In genomic region chr2:227406177-227407031, GRCh38 we compare ENCODE assay signal across 8 cellular contexts. TPM values are rescaled to one million over a fixed set of nuclear protein-coding genes. Genes with fewer than 3 reads are reported as not detected.
DNase-seq lines count a peak whose midpoint lies in the region; ATAC-seq and TF ChIP-seq lines count a peak whose summit lies in the region.

No MANE protein-coding gene starts in this region.

- intact Hi-C loops in dendritic cell treated with granulocyte-macrophage colony-stimulating factor and Interleukin-4, amounts not matched to agents 40 ng/mL and 50 ng/mL, for 4 days (cut with micrococcal nuclease), result loop anchor here (1.0 to 5.0 kb wide), 3 partner anchors 9 to 66 kb away; partner anchors contain the start of gene AGFG1

- H3K9me3 ChIP-seq in BE2C (no peaks in the 10 kb centered on the region), Peyer's patch (no peaks in the 10 kb centered on the region), liver (ENCODE audit: control insufficient read depth in 4 of 4, low read length in 3 of 4) (no peaks in the 10 kb centered on the region)

- peak overlapping the region in 2 of 4 donors; percentile 8 to 52 for H3K27ac ChIP-seq in Peyer's patch
- H3K27ac ChIP-seq in liver (ENCODE audit: low read depth in 1 of 2, low read length in 2 of 2), result peak overlapping the region; percentile 46 to 85
- peak overlapping the region; percentile 63 for H3K27ac ChIP-seq in temporal lobe (ENCODE audit: low read depth, low read length)

- H3K9ac ChIP-seq in liver (ENCODE audit: low read depth in 1 of 2, low read length in 2 of 2), result no peak overlapping the region

- ATAC-seq in GM18870 (IDR thresholded peaks at IDR 0.05; ENCODE audit: unreplicated experiment), result peak; percentile 44

- H3K27me3 ChIP-seq in BE2C, result no peaks in the 10 kb centered on the region
- no peaks in the 10 kb centered on the region for H3K27me3 ChIP-seq in Peyer's patch
- H3K27me3 ChIP-seq in liver (ENCODE audit: control insufficient read depth in 4 of 4, insufficient read depth in 4 of 4, low read length in 3 of 4), result no peaks in the 10 kb centered on the region

- no peak overlapping the region for H3K4me3 ChIP-seq in BE2C (ENCODE audit: low read depth, low read length)
- H3K4me3 ChIP-seq in Peyer's patch, result no peak overlapping the region
- H3K4me3 ChIP-seq in liver (ENCODE audit: low read depth in 1 of 3, low read length in 3 of 3), result no peak overlapping the region

- TF ChIP-seq POLR2A in Peyer's patch (IDR thresholded peaks at IDR 0.05), result no peak

- H3K36me3 ChIP-seq in BE2C, result no peaks in the 10 kb centered on the region
- no peaks in the 10 kb centered on the region for H3K36me3 ChIP-seq in Peyer's patch
- H3K36me3 ChIP-seq in liver (ENCODE audit: control insufficient read depth in 4 of 4, insufficient read depth in 3 of 4, low read depth in 1 of 4, low read length in 3 of 4), result no peaks in the 10 kb centered on the region

- peaks cover 49% of the 10 kb centered on the region for H3K4me1 Mint-ChIP-seq in dendritic cell treated with granulocyte-macrophage colony-stimulating factor and Interleukin-4, amounts not matched to agents 40 ng/mL and 50 ng/mL, for 4 days (ENCODE audit: low read depth)

- TF ChIP-seq CTCF in BE2C (IDR thresholded peaks at IDR 0.05; ENCODE audit: low read depth, low read length) (peak; percentile 89), Peyer's patch (IDR thresholded peaks at IDR 0.05) (peak in 4 of 6 experiments; percentile 45 to 86 (median 82)), liver (IDR thresholded peaks at IDR 0.05; ENCODE audit: low read depth, low read length, missing input control) (peak; percentile 74)

- 3% methylated on average over 7 of the region's 7 CpGs for WGBS in liver

- peaks cover 3% of the 10 kb centered on the region for H3K27me3 Mint-ChIP-seq in dendritic cell treated with granulocyte-macrophage colony-stimulating factor and Interleukin-4, amounts not matched to agents 40 ng/mL and 50 ng/mL, for 4 days

- peak; percentile 95 for TF ChIP-seq RAD21 in Ishikawa (IDR thresholded peaks at IDR 0.05; ENCODE audit: low read depth)
- TF ChIP-seq RAD21 in liver (IDR thresholded peaks at IDR 0.05), result peak; percentile 98

- H3K4me1 ChIP-seq in BE2C (no peaks in the 10 kb centered on the region), Peyer's patch (peaks cover 0 to 17% (median 0%) of the 10 kb centered on the region in 4 donors), liver (ENCODE audit: control insufficient read depth in 4 of 4, insufficient read depth in 4 of 4, low read length in 3 of 4) (peaks cover 2 to 10% (median 8%) of the 10 kb centered on the region in 4 donors)

- no peaks in the 10 kb centered on the region for H3K9me3 Mint-ChIP-seq in dendritic cell treated with granulocyte-macrophage colony-stimulating factor and Interleukin-4, amounts not matched to agents 40 ng/mL and 50 ng/mL, for 4 days

- DNase-seq in BE2C, result peak; percentile 66
- DNase-seq in Peyer's patch, result peak in 1 of 3 donors; percentile 80
- DNase-seq in stimulated activated CD4-positive, alpha-beta T cell treated with anti-CD3 and anti-CD28 coated beads, Interleukin-4, amount 100 ng/mL, for 4 hours, result no peak

- no peak; the same call in 1 of the 2 replicates for TF ChIP-seq EP300 in Ishikawa (IDR thresholded peaks at IDR 0.05; ENCODE audit: borderline replicate concordance)

- no peaks in the 10 kb centered on the region for H3K36me3 Mint-ChIP-seq in dendritic cell treated with granulocyte-macrophage colony-stimulating factor and Interleukin-4, amounts not matched to agents 40 ng/mL and 50 ng/mL, for 4 days (ENCODE audit: low read depth)

- H3K27ac Mint-ChIP-seq in dendritic cell treated with granulocyte-macrophage colony-stimulating factor and Interleukin-4, amounts not matched to agents 40 ng/mL and 50 ng/mL, for 4 days, result peak overlapping the region; percentile 93

- H3K4me3 Mint-ChIP-seq in dendritic cell treated with granulocyte-macrophage colony-stimulating factor and Interleukin-4, amounts not matched to agents 40 ng/mL and 50 ng/mL, for 4 days, result no peak overlapping the region

TF ChIP-seq in Ishikawa, 13 proteins besides CTCF, POLR2A, EP300 and RAD21:
- no peak for TF ChIP-seq MAX (IDR thresholded peaks at IDR 0.05)
- no peak for TF ChIP-seq TCF12 (IDR thresholded peaks at IDR 0.05; ENCODE audit: low read depth)
- 0 out of 2 replicates have a peak, but pooled peaks have one; percentile 50 for TF ChIP-seq CREB1 (IDR thresholded peaks at IDR 0.05; ENCODE audit: low read depth)
- peak; percentile 95 for TF ChIP-seq NFIC (IDR thresholded peaks at IDR 0.05)
- peak; percentile 88 for TF ChIP-seq TEAD4 (IDR thresholded peaks at IDR 0.05)
- TF ChIP-seq EGR1 (IDR thresholded peaks at IDR 0.05), result no peak

TF ChIP-seq in liver, 16 proteins besides CTCF, POLR2A, EP300 and RAD21:
- TF ChIP-seq YY1 (IDR thresholded peaks at IDR 0.05) (peak; percentile 27), TAF1 (conservative IDR thresholded peaks at IDR 0.05) (no peak), SP1 (IDR thresholded peaks at IDR 0.05) (peak; percentile 74), NR2F2 (IDR thresholded peaks at IDR 0.05) (peak; percentile 39), RXRA (IDR thresholded peaks at IDR 0.05) (peak; percentile 43 to 75), GABPA (IDR thresholded peaks at IDR 0.05 in 1 of 2, conservative IDR thresholded peaks at IDR 0.05 in 1 of 2) (peak; percentile 62 to 78), ATF3 (IDR thresholded peaks at IDR 0.05) (peak; percentile 62), EGR1 (IDR thresholded peaks at IDR 0.05; ENCODE audit: low read depth in 2 of 2) (no peak), MAX (IDR thresholded peaks at IDR 0.05) (no peak), JUND (IDR thresholded peaks at IDR 0.05) (peak; percentile 66 to 79), HNF4G (IDR thresholded peaks at IDR 0.05) (peak; percentile 44), HNF4A (conservative IDR thresholded peaks at IDR 0.05) (peak; percentile 56 to 70), FOXA2 (IDR thresholded peaks at IDR 0.05) (no peak), ZBTB33 (IDR thresholded peaks at IDR 0.05) (no peak), FOXA1 (IDR thresholded peaks at IDR 0.05) (no peak), REST (IDR thresholded peaks at IDR 0.05) (no peak)

RNA-seq across cellular contexts. Expression of gene SCYGR1, which starts 18.7 kb away (rescaled TPM):
- not detected for polyA plus RNA-seq in BE2C (2012; ENCODE audit: insufficient read depth, insufficient read length, low read depth)
- total RNA-seq in Peyer's patch (not detected), liver (not detected), temporal lobe (not detected)
- not detected for polyA plus RNA-seq in liver

RNA-seq across cellular contexts. Expression of gene TM4SF20, which starts 27.3 kb away (rescaled TPM):
- not detected for polyA plus RNA-seq in BE2C (2012; ENCODE audit: insufficient read depth, insufficient read length, low read depth)
- total RNA-seq in Peyer's patch (100 to 1,000 TPM in 3 of 4 donors, 1 to 10 TPM in 1; 4.1 to 489 (median 221) TPM), liver (not detected), temporal lobe (not detected)
- polyA plus RNA-seq in liver, result not detected
